ENCODE assay signal across 3 cellular contexts in genomic region chr3:20450611-20451010, GRCh38.
TF ChIP-seq lines count a peak whose summit lies in the region.

No MANE protein-coding gene starts in this region.

TF ChIP-seq in A549, 52 proteins besides CTCF, POLR2A, EP300 and RAD21:
- TF ChIP-seq FOXS1 (CRISPR knock-in tag; IDR thresholded peaks at IDR 0.05) (no peak), PHF8 (IDR thresholded peaks at IDR 0.05; ENCODE audit: borderline replicate concordance, low read depth) (no peak), MAFK (IDR thresholded peaks at IDR 0.05; ENCODE audit: partially characterized antibody) (peak; percentile 94), NFE2L2 (conservative IDR thresholded peaks at IDR 0.05; ENCODE audit: low read length) (peak; percentile 67; the same call in 1 of the 2 replicates)

TF ChIP-seq in IMR-90, 13 proteins besides CTCF, POLR2A, EP300 and RAD21:
- TF ChIP-seq SMC3 (IDR thresholded peaks at IDR 0.05; ENCODE audit: low read depth, low read length) (no peak), RFX5 (IDR thresholded peaks at IDR 0.05; ENCODE audit: low read depth, low read length) (no peak), USF2 (IDR thresholded peaks at IDR 0.05; ENCODE audit: low read depth, low read length) (no peak), MAFK (IDR thresholded peaks at IDR 0.05; ENCODE audit: low read depth, low read length) (peak; percentile 95), CEBPB (IDR thresholded peaks at IDR 0.05; ENCODE audit: low read depth, low read length) (no peak), NFE2L2 (IDR thresholded peaks at IDR 0.05; ENCODE audit: low read depth, low read length) (peak; percentile 81), MAZ (IDR thresholded peaks at IDR 0.05; ENCODE audit: borderline replicate concordance, low read depth, low read length) (no peak), BHLHE40 (IDR thresholded peaks at IDR 0.05; ENCODE audit: low read depth, low read length) (no peak), MXI1 (IDR thresholded peaks at IDR 0.05; ENCODE audit: borderline replicate concordance, low read depth, low read length) (no peak), FOS (IDR thresholded peaks at IDR 0.05; ENCODE audit: low read depth, low read length) (no peak), CHD1 (IDR thresholded peaks at IDR 0.05; ENCODE audit: low read depth, low read length) (no peak), ELK1 (IDR thresholded peaks at IDR 0.05; ENCODE audit: borderline replicate concordance, low read depth, low read length) (no peak), RCOR1 (IDR thresholded peaks at IDR 0.05; ENCODE audit: insufficient replicate concordance, low read length) (no peak)

TF ChIP-seq in H1, 55 proteins besides CTCF, POLR2A, EP300 and RAD21:
- TF ChIP-seq MAFK (IDR thresholded peaks at IDR 0.05; ENCODE audit: low read depth, low read length) (peak; percentile 85; the same call in 1 of the 2 replicates), E2F6 (IDR thresholded peaks at IDR 0.05) (no peak), BACH1 (IDR thresholded peaks at IDR 0.05; ENCODE audit: low read length) (peak; percentile 84)
